ENCODE assay signal across 12 cellular contexts in the genomic region with DNA sequence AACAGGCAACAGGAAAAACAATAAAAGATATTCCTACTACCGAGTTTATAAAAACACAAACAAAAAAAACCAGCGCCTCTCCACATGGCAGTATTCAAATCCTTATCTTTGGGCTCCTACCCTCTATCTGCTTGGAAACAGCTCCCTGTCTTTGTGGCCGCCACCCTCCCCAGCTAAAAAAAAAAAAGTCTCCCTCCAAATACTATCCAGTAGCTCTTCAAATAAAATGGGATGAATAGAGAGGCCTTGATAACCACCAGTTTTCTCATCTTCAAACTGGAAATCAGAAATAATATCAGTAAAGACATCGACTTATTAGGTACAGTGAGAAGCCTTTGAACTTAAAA.
DNase-seq lines count a peak whose midpoint lies in the region; ATAC-seq and TF ChIP-seq lines count a peak whose summit lies in the region.
"Had no signal": no experiment of that assay in that cellular context is flagged by ENCODE, and none has a peak within 500 bp of the region (broad histone marks: within the 10 kb centered on the region; RNA-seq: fewer than 3 reads in every experiment).

No MANE protein-coding gene starts in this region.

- no peaks in the 10 kb centered on the region for H3K36me3 Mint-ChIP-seq in IgD-negative memory B cell

- peaks cover 31 to 43% (median 38%) of the 10 kb centered on the region in 3 donors for H3K4me1 Mint-ChIP-seq in IgD-negative memory B cell

- H3K9me3 ChIP-seq in lung (ENCODE audit: control insufficient read depth in 2 of 2, insufficient read depth in 1 of 2, low read length in 1 of 2): no peaks in the 10 kb centered on the region
- no peaks in the 10 kb centered on the region for H3K9me3 ChIP-seq in subcutaneous abdominal adipose tissue (ENCODE audit: control insufficient read depth in 5 of 5, low read length in 5 of 5)
- H3K9me3 ChIP-seq: HAP-1 had no signal

- H3K27ac Mint-ChIP-seq in IgD-negative memory B cell: peak overlapping the region; percentile 97 to 99 (median 98)
- H3K27ac Mint-ChIP-seq: activated T-helper 2 cell treated with anti-CD3 and anti-CD28 coated beads, Interferon-gamma antibody, Interleukin-2, Interleukin-4, amounts not matched to agents 10 μg/mL and 5 μg/mL and 100 μg/mL, durations not matched to agents 14 hours and 24 hours and 36 hours had no signal

- H3K36me3 ChIP-seq in lung (ENCODE audit: control insufficient read depth in 2 of 2, insufficient read depth in 2 of 2, low read length in 2 of 2): no peaks in the 10 kb centered on the region
- H3K36me3 ChIP-seq in subcutaneous abdominal adipose tissue (ENCODE audit: control insufficient read depth in 5 of 5, insufficient read depth in 5 of 5, low read length in 5 of 5): no peaks in the 10 kb centered on the region
- H3K36me3 ChIP-seq: HAP-1 had no signal

- no peak overlapping the region for H3K4me3 ChIP-seq in lung
- no peak overlapping the region for H3K4me3 ChIP-seq in subcutaneous abdominal adipose tissue (ENCODE audit: low read depth in 1 of 5, low read length in 5 of 5)
- H3K4me3 ChIP-seq: HAP-1 had no signal

- H3K9ac ChIP-seq in subcutaneous abdominal adipose tissue (ENCODE audit: low read length in 5 of 5): peak overlapping the region in 2 of 5 donors; percentile 45 to 74

- H3K4me1 ChIP-seq in lung (ENCODE audit: control insufficient read depth in 2 of 2, insufficient read depth in 2 of 2, low read length in 2 of 2) (peaks cover 5 to 8% of the 10 kb centered on the region in 2 donors), subcutaneous abdominal adipose tissue (ENCODE audit: control insufficient read depth in 5 of 5, insufficient read depth in 5 of 5, low read length in 5 of 5) (peaks cover 7 to 65% (median 49%) of the 10 kb centered on the region in 5 donors)

- WGBS in adipose tissue, 3 donors: 48 to 79% (median 74%) methylated on average over 4 of the region's 4 CpGs
- 73 to 77% methylated on average over 4 of the region's 4 CpGs for WGBS in lung, 2 donors

- no peak for ATAC-seq in lung (ENCODE audit: insufficient read depth, low FRiP score)

- peaks cover 7% of the 10 kb centered on the region for H3K27me3 Mint-ChIP-seq in IgD-negative memory B cell

- no peaks in the 10 kb centered on the region for H3K9me3 Mint-ChIP-seq in IgD-negative memory B cell
- H3K9me3 Mint-ChIP-seq: activated T-helper 2 cell treated with anti-CD3 and anti-CD28 coated beads, Interferon-gamma antibody, Interleukin-2, Interleukin-4, amounts not matched to agents 10 μg/mL and 5 μg/mL and 100 μg/mL, durations not matched to agents 14 hours and 24 hours and 36 hours had no signal

- DNase-seq in lung (ENCODE audit: low spot score) (no peak), AG20443 (ENCODE audit: low spot score) (no peak), NCI-H187 (lab: John Stamatoyannopoulos, UW) (no peak), mucosa of gallbladder (ENCODE audit: low spot score) (no peak), NCI-H1417 (lab: John Stamatoyannopoulos, UW) (no peak)
- DNase-seq: NCI-H446 treated with DMSO at 0.1 percent for 48 hours; stimulated activated CD4-positive, alpha-beta T cell treated with anti-CD3 and anti-CD28 coated beads, Interleukin-4, amount 100 ng/mL, for 24 hours had no signal

- H3K27ac ChIP-seq in adipose tissue (ENCODE audit: low read depth, low read length) (peak overlapping the region; percentile 36), lung (ENCODE audit: low read depth in 1 of 2, low read length in 1 of 2) (peak overlapping the region; percentile 86 to 93), subcutaneous abdominal adipose tissue (ENCODE audit: low read depth, low read length) (peak overlapping the region; percentile 95)

- peak overlapping the region; percentile 42 to 96 (median 84) for H3K4me3 Mint-ChIP-seq in IgD-negative memory B cell

- no peaks in the 10 kb centered on the region for H3K27me3 ChIP-seq in lung (ENCODE audit: control insufficient read depth, insufficient read depth)
- H3K27me3 ChIP-seq in subcutaneous abdominal adipose tissue (ENCODE audit: control insufficient read depth in 5 of 5, insufficient read depth in 4 of 5, low read length in 5 of 5): no peaks in the 10 kb centered on the region

- no peak for TF ChIP-seq CTCF in lung (IDR thresholded peaks at IDR 0.05; ENCODE audit: control extremely low read depth, extremely low read depth)

Comparison
In these comparisons a context has a peak if more than half of its experiments do, and no peak if none do; other contexts are left out.
1. H3K27ac ChIP-seq: peak in every context shown above with its lines; median percentile 95 in subcutaneous abdominal adipose tissue; 90 in lung; 36 in adipose tissue.